8 cellular contexts compared by ENCODE assay signal in genomic region chr3:58041826-58042324, GRCh38. TPM values are rescaled to one million over a fixed set of nuclear protein-coding genes. Genes with fewer than 3 reads are reported as not detected.
DNase-seq lines count a peak whose midpoint lies in the region; ATAC-seq lines count a peak whose summit lies in the region.

No MANE protein-coding gene starts in this region.

- H3K9me3 ChIP-seq in CD8-positive, alpha-beta memory T cell (ENCODE audit: low read length) = no peaks in the 10 kb centered on the region
- H3K9me3 ChIP-seq in duodenal mucosa (ENCODE audit: control insufficient read depth in 1 of 2, low read length in 2 of 2) = no peaks in the 10 kb centered on the region

- peak overlapping the region in 3 of 7 donors; percentile 23 to 38 (median 29) for H3K4me3 Mint-ChIP-seq in CD8-positive, alpha-beta memory T cell
- H3K4me3 Mint-ChIP-seq in stimulated activated effector memory CD8-positive, alpha-beta T cell treated with anti-CD3 and anti-CD28 coated beads, Interleukin-12 subunit alpha, Interleukin-12 subunit beta, amount 100 ng/mL, for 72 hours = no peak overlapping the region

- POLR2A ChIA-PET in CD8-positive, alpha-beta memory T cell (lab: Charles Lee) = no interaction called here

- H3K36me3 ChIP-seq in CD8-positive, alpha-beta memory T cell (ENCODE audit: insufficient read depth, low read length) = no peaks in the 10 kb centered on the region
- peaks cover 0 to 4% of the 10 kb centered on the region in 2 donors for H3K36me3 ChIP-seq in duodenal mucosa (ENCODE audit: control insufficient read depth in 1 of 2, insufficient read depth in 2 of 2, low read length in 2 of 2)

- peaks cover 20% of the 10 kb centered on the region for H3K4me1 ChIP-seq in CD8-positive, alpha-beta memory T cell (ENCODE audit: insufficient read depth, low read length)
- peaks cover 30 to 51% of the 10 kb centered on the region in 2 donors for H3K4me1 ChIP-seq in duodenal mucosa (ENCODE audit: control insufficient read depth in 1 of 2, insufficient read depth in 2 of 2, low read length in 2 of 2)

- H3K4me1 Mint-ChIP-seq in CD8-positive, alpha-beta memory T cell = peaks cover 20 to 31% (median 21%) of the 10 kb centered on the region in 3 donors
- H3K4me1 Mint-ChIP-seq in stimulated activated effector memory CD8-positive, alpha-beta T cell treated with anti-CD3 and anti-CD28 coated beads, Interleukin-12 subunit alpha, Interleukin-12 subunit beta, amount 100 ng/mL, for 72 hours = peaks cover 44% of the 10 kb centered on the region

- DNase-seq in CD8-positive, alpha-beta memory T cell = no peak
- DNase-seq in stimulated activated effector memory CD8-positive, alpha-beta T cell treated with anti-CD3 and anti-CD28 coated beads, Interleukin-12 subunit alpha, Interleukin-12 subunit beta, amount 100 ng/mL, for 72 hours (ENCODE audit: low spot score in 2 of 2) = no peak
- DNase-seq in NCI-H2227 treated with DMSO at 0.1 percent for 48 hours (lab: John Stamatoyannopoulos, UW) (no peak), anterior cingulate cortex (lab: John Stamatoyannopoulos, UW) (no peak)
- DNase-seq in activated effector memory CD4-positive, alpha-beta T cell treated with anti-CD3 and anti-CD28 coated beads, Interleukin-2, amount 50 U/mL, for 16 hours = no peak

- no peaks in the 10 kb centered on the region for H3K9me3 Mint-ChIP-seq in CD8-positive, alpha-beta memory T cell
- no peaks in the 10 kb centered on the region for H3K9me3 Mint-ChIP-seq in stimulated activated effector memory CD8-positive, alpha-beta T cell treated with anti-CD3 and anti-CD28 coated beads, Interleukin-12 subunit alpha, Interleukin-12 subunit beta, amount 100 ng/mL, for 72 hours

- H3K9ac ChIP-seq in duodenal mucosa (ENCODE audit: low read depth in 1 of 2, low read length in 2 of 2) = no peak overlapping the region

- no peaks in the 10 kb centered on the region for H3K27me3 ChIP-seq in CD8-positive, alpha-beta memory T cell (ENCODE audit: insufficient read depth, low read length, poor library complexity, severe bottlenecking)
- no peaks in the 10 kb centered on the region for H3K27me3 ChIP-seq in duodenal mucosa (ENCODE audit: control insufficient read depth in 1 of 2, insufficient read depth in 2 of 2, low read length in 2 of 2)

- no peaks in the 10 kb centered on the region for H3K27me3 Mint-ChIP-seq in CD8-positive, alpha-beta memory T cell

- ATAC-seq in GM21423 (IDR thresholded peaks at IDR 0.05; ENCODE audit: unreplicated experiment) = peak; percentile 86
- ATAC-seq in HG03571 (IDR thresholded peaks at IDR 0.05; ENCODE audit: unreplicated experiment) = peak; percentile 82
- ATAC-seq in stimulated activated effector memory CD8-positive, alpha-beta T cell treated with anti-CD3 and anti-CD28 coated beads, Interleukin-12 subunit alpha, Interleukin-12 subunit beta, amount 100 ng/mL, for 72 hours = peak; percentile 79

- CTCF ChIA-PET in CD8-positive, alpha-beta memory T cell (lab: Charles Lee) = no interaction called here

- H3K27ac Mint-ChIP-seq in CD8-positive, alpha-beta memory T cell = peak overlapping the region in 7 of 8 donors; percentile 27 to 89 (median 50)
- H3K27ac Mint-ChIP-seq in stimulated activated effector memory CD8-positive, alpha-beta T cell treated with anti-CD3 and anti-CD28 coated beads, Interleukin-12 subunit alpha, Interleukin-12 subunit beta, amount 100 ng/mL, for 72 hours = no peak overlapping the region

- H3K36me3 Mint-ChIP-seq in CD8-positive, alpha-beta memory T cell = peaks cover 0 to 6% (median 0%) of the 10 kb centered on the region in 3 donors
- peaks cover 5% of the 10 kb centered on the region for H3K36me3 Mint-ChIP-seq in stimulated activated effector memory CD8-positive, alpha-beta T cell treated with anti-CD3 and anti-CD28 coated beads, Interleukin-12 subunit alpha, Interleukin-12 subunit beta, amount 100 ng/mL, for 72 hours

- H3K4me3 ChIP-seq in CD8-positive, alpha-beta memory T cell (ENCODE audit: low read length) = no peak overlapping the region
- no peak overlapping the region for H3K4me3 ChIP-seq in duodenal mucosa (ENCODE audit: low read depth in 1 of 2, low read length in 2 of 2)

- no peak overlapping the region for H3K27ac ChIP-seq in CD8-positive, alpha-beta memory T cell (ENCODE audit: low read depth, low read length)
- H3K27ac ChIP-seq in duodenal mucosa (ENCODE audit: low read depth, low read length) = peak overlapping the region; percentile 30

RNA-seq across cellular contexts. Expression of gene FLNB, which starts 33.7 kb away (rescaled TPM):
- total RNA-seq in CD8-positive, alpha-beta memory T cell = 10 to 100 TPM; 11.5 to 12.8 TPM
- polyA plus RNA-seq in CD8-positive, alpha-beta memory T cell = 12.2 TPM
